ENCODE assay signal across 32 cellular contexts in genomic region chr2:136539355-136539754, GRCh38.
"Had no signal": no experiment of that assay in that cellular context is flagged by ENCODE, and none has a peak within 500 bp of the region (broad histone marks: within the 10 kb centered on the region; RNA-seq: fewer than 3 reads in every experiment).

No MANE protein-coding gene starts in this region.

- H3K36me3 ChIP-seq: adrenal gland, ascending aorta, brain microvascular endothelial cell, breast epithelium, cardiac muscle cell had no signal

- DNase-seq: activated effector memory CD4-positive, alpha-beta T cell treated with anti-CD3 and anti-CD28 coated beads, Interleukin-2, amount 50 U/mL, for 16 hours; activated effector memory CD4-positive, alpha-beta T cell treated with Interleukin-2 at 50 U/mL for 16 hours; activated gamma-delta T cell; activated gamma-delta T cell treated with Interleukin-2 at 50 U/mL for 16 hours; activated naive CD4-positive, alpha-beta T cell; activated naive CD4-positive, alpha-beta T cell treated with anti-CD3 and anti-CD28 coated beads for 36 hours; activated naive CD4-positive, alpha-beta T cell treated with anti-CD3 and anti-CD28 coated beads, Interleukin-2, amount 10 ng/mL, durations not matched to agents 7 days and 5 days; activated naive CD4-positive, alpha-beta T cell treated with anti-CD3 and anti-CD28 coated beads, Interleukin-2, amount 50 U/mL, for 16 hours; activated naive CD4-positive, alpha-beta T cell treated with Interleukin-2 at 50 U/mL for 16 hours; activated naive CD8-positive, alpha-beta T cell treated with anti-CD3 and anti-CD28 coated beads for 36 hours; activated naive CD8-positive, alpha-beta T cell treated with anti-CD3 and anti-CD28 coated beads, Interleukin-2, amount 10 ng/mL, durations not matched to agents 7 days and 5 days; activated naive CD8-positive, alpha-beta T cell treated with anti-CD3 and anti-CD28 coated beads, Interleukin-2, amount 50 U/mL, for 24 hours; activated T-cell treated with anti-CD3 and anti-CD28 coated beads, Interleukin-2, amount 50 U/mL, for 24 hours; activated T-cell treated with anti-CD3 and anti-CD28 coated beads, Interleukin-2, amount 50 U/mL, for 4 hours; activated T-cell treated with anti-CD3 and anti-CD28 coated beads, Interleukin-2, amount 50 U/mL, for 48 hours; activated T-cell treated with anti-CD3 and anti-CD28 coated beads, Interleukin-2, amount 50 U/mL, for 72 hours; adrenal gland; amniotic stem cell; amygdala; anterior cingulate cortex; aorta; body of pancreas; brain microvascular endothelial cell; central memory CD4-positive, alpha-beta T cell; cerebellar nuclear complex had no signal

- H3K4me3 ChIP-seq: adrenal gland, ascending aorta, body of pancreas, breast epithelium, cardiac muscle cell had no signal

- H3K27me3 ChIP-seq: adrenal gland, ascending aorta, body of pancreas, brain microvascular endothelial cell, breast epithelium, cardiac muscle cell had no signal

- H3K4me1 ChIP-seq: adrenal gland, ascending aorta, body of pancreas, breast epithelium had no signal

- H3K27ac ChIP-seq: adrenal gland, ascending aorta, body of pancreas, brain microvascular endothelial cell, breast epithelium, cardiac muscle cell had no signal

- ATAC-seq: activated naive CD4-positive, alpha-beta T cell treated with anti-CD3 and anti-CD28 coated beads, Interleukin-2, amount 50 U/mL, for 72 hours; activated naive CD8-positive, alpha-beta T cell treated with anti-CD3 and anti-CD28 coated beads, Interleukin-2, amount 50 U/mL, for 24 hours; activated T-cell treated with anti-CD3 and anti-CD28 coated beads, Interleukin-2, amount 50 U/mL, for 4 hours; activated T-cell treated with anti-CD3 and anti-CD28 coated beads, Interleukin-2, amount 50 U/mL, for 72 hours; activated T-helper 17 cell treated with anti-CD3 and anti-CD28 coated beads, Interleukin-2, amount 50 U/mL, for 72 hours; body of pancreas had no signal

- H3K9me3 ChIP-seq: adrenal gland, ascending aorta, body of pancreas, breast epithelium had no signal

- FAIRE-seq: astrocyte, bronchial epithelial cell had no signal
